12 cellular contexts compared by ENCODE assay signal in the genomic region with DNA sequence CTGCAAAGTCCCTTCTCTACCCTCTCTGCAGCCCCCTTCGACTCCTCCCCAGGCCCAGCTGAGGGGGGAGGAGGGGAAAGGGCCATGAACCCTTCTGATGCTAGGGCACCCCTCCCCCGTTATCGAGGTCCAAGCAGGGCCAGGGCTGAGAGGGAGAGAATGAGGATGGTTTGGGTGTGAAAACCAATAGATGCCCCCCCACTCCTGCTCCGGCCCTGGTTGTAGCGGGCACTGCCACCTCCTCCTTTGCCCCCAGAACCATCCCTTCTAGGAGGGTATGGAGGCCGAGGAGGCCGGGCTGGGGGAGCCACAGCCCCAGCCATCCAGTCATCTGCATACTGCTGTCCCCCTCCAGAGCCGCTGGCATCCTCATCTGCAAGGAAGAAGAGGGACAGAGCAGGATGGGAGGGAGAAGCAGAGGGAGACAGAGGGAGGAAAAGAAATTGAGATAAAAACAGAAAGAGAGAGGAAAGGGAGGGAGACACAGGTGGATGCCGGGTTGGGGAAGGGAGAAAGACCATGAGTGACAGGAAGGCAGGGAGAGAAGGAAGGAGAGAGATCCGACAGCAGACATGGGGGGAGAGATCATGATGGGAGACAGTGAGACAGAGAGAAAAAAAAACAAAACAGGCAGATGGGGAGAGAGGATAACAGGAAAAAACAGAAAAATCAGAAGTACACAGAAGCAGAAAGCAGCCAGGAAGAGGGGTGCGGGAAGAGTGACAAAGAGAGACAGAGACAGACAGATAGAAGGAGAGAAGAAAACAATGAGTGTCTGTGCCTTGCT. TPM values are rescaled to one million over a fixed set of nuclear protein-coding genes. Genes with fewer than 3 reads are reported as not detected.
DNase-seq lines count a peak whose midpoint lies in the region; ATAC-seq and TF ChIP-seq lines count a peak whose summit lies in the region.
"Had no signal": no experiment of that assay in that cellular context is flagged by ENCODE, and none has a peak within 500 bp of the region (broad histone marks: within the 10 kb centered on the region; RNA-seq: fewer than 3 reads in every experiment).

No MANE protein-coding gene starts in this region.

- peaks cover 14% of the 10 kb centered on the region; the same call in 1 of the 2 replicates for H3K4me1 ChIP-seq in iPS-20b (ENCODE audit: insufficient read depth, low read length)
- H3K4me1 ChIP-seq in thymus (ENCODE audit: control insufficient read depth, insufficient read depth, low read length), result peaks cover 45% of the 10 kb centered on the region
- peaks cover 13% of the 10 kb centered on the region for H3K4me1 ChIP-seq in SJCRH30
- H3K4me1 ChIP-seq in smooth muscle cell (ENCODE audit: low read depth), result peaks cover 8% of the 10 kb centered on the region

- peak overlapping the region; percentile 51 for H3K27ac Mint-ChIP-seq in activated naive CD4-positive, alpha-beta T cell treated with anti-CD3 and anti-CD28 coated beads for 36 hours
- H3K27ac Mint-ChIP-seq in activated naive CD4-positive, alpha-beta T cell treated with anti-CD3 and anti-CD28 coated beads, Interleukin-2, amount 50 U/mL, for 72 hours, result peak overlapping the region in 1 of 2 donors; percentile 17
- H3K27ac Mint-ChIP-seq in activated CD4-positive, alpha-beta memory T cell treated with anti-CD3 and anti-CD28 coated beads for 36 hours, result no peak overlapping the region

- POLR2A ChIA-PET in activated CD4-positive, alpha-beta memory T cell treated with anti-CD3 and anti-CD28 coated beads for 36 hours (lab: Charles Lee), result no interaction called here

- CTCF ChIA-PET in activated naive CD4-positive, alpha-beta T cell treated with anti-CD3 and anti-CD28 coated beads for 36 hours (lab: Charles Lee), result interaction anchor here (1.0 kb wide), 1 partner anchor 40 kb away, joined by 3 read pairs; no protein-coding TSS in a partner anchor
- CTCF ChIA-PET in activated CD4-positive, alpha-beta memory T cell treated with anti-CD3 and anti-CD28 coated beads for 36 hours (lab: Charles Lee), result no interaction called here

- peaks cover 60% of the 10 kb centered on the region for H3K4me1 Mint-ChIP-seq in activated naive CD4-positive, alpha-beta T cell treated with anti-CD3 and anti-CD28 coated beads for 36 hours (ENCODE audit: low read depth)
- peaks cover 56% of the 10 kb centered on the region for H3K4me1 Mint-ChIP-seq in activated CD4-positive, alpha-beta memory T cell treated with anti-CD3 and anti-CD28 coated beads for 36 hours (ENCODE audit: low read depth)

- peaks cover 4% of the 10 kb centered on the region for H3F3A ChIP-seq in smooth muscle cell (ENCODE audit: low read depth)

- H3K27ac ChIP-seq in iPS-20b (ENCODE audit: low read length) (no peak overlapping the region), thymus (ENCODE audit: low read depth) (peak overlapping the region; percentile 81), SJCRH30 (no peak overlapping the region), smooth muscle cell (ENCODE audit: low read depth) (no peak overlapping the region)
- H3K27ac ChIP-seq: skin epidermis, vagina had no signal

- WGBS in thymus, result 89% methylated on average over 11 of the region's 11 CpGs
- 90% methylated on average over 11 of the region's 11 CpGs for WGBS in smooth muscle cell (ENCODE audit: low lambda C conversion rate)

- H3K4me3 Mint-ChIP-seq in activated naive CD4-positive, alpha-beta T cell treated with anti-CD3 and anti-CD28 coated beads for 36 hours, result peak overlapping the region; percentile 62
- H3K4me3 Mint-ChIP-seq in activated CD4-positive, alpha-beta memory T cell treated with anti-CD3 and anti-CD28 coated beads for 36 hours, result peak overlapping the region; percentile 53

- H3K4me2 ChIP-seq in smooth muscle cell, result no peak overlapping the region

- no peak overlapping the region for H2AFZ ChIP-seq in smooth muscle cell (ENCODE audit: low read depth)

- H3K9me3 ChIP-seq in iPS-20b (ENCODE audit: insufficient read depth, low read depth, low read length) (no peaks in the 10 kb centered on the region), thymus (ENCODE audit: control insufficient read depth) (no peaks in the 10 kb centered on the region), SJCRH30 (replicated peaks) (no peaks in the 10 kb centered on the region), smooth muscle cell (replicated peaks; ENCODE audit: low read depth) (no peaks in the 10 kb centered on the region)
- H3K9me3 ChIP-seq: vagina had no signal

- TF ChIP-seq CTCF in smooth muscle cell (IDR thresholded peaks at IDR 0.05; ENCODE audit: borderline replicate concordance, insufficient read depth, poor library complexity, severe bottlenecking), result no peak

- no peaks in the 10 kb centered on the region for H3K79me2 ChIP-seq in smooth muscle cell (ENCODE audit: low read depth)

- H3K4me3 ChIP-seq in iPS-20b (ENCODE audit: low read length) (peak overlapping the region; percentile 69; the same call in 1 of the 2 replicates), thymus (ENCODE audit: low read length) (peak overlapping the region; percentile 56), SJCRH30 (no peak overlapping the region), smooth muscle cell (no peak overlapping the region)

- H3K9ac ChIP-seq in iPS-20b (ENCODE audit: low read depth, low read length) (no peak overlapping the region), smooth muscle cell (ENCODE audit: low read depth) (no peak overlapping the region)

- no peak for ATAC-seq in activated naive CD4-positive, alpha-beta T cell treated with anti-CD3 and anti-CD28 coated beads, Interleukin-2, amount 50 U/mL, for 72 hours
- ATAC-seq in GM19351 (IDR thresholded peaks at IDR 0.05; ENCODE audit: unreplicated experiment), result no peak

- H3K27me3 ChIP-seq in iPS-20b (ENCODE audit: insufficient read depth, low read length) (peaks cover 28% of the 10 kb centered on the region), thymus (ENCODE audit: control insufficient read depth, insufficient read depth) (no peaks in the 10 kb centered on the region), SJCRH30 (no peaks in the 10 kb centered on the region), smooth muscle cell (ENCODE audit: low read depth) (peaks cover 23% of the 10 kb centered on the region)
- H3K27me3 ChIP-seq: vagina had no signal

- peaks cover 2% of the 10 kb centered on the region for H3K36me3 Mint-ChIP-seq in activated naive CD4-positive, alpha-beta T cell treated with anti-CD3 and anti-CD28 coated beads for 36 hours (ENCODE audit: low read depth)
- H3K36me3 Mint-ChIP-seq in activated naive CD4-positive, alpha-beta T cell treated with anti-CD3 and anti-CD28 coated beads, Interleukin-2, amount 50 U/mL, for 72 hours, result no peaks in the 10 kb centered on the region
- no peaks in the 10 kb centered on the region for H3K36me3 Mint-ChIP-seq in activated CD4-positive, alpha-beta memory T cell treated with anti-CD3 and anti-CD28 coated beads for 36 hours

- H3K36me3 ChIP-seq in iPS-20b (ENCODE audit: insufficient read depth, low read depth, low read length) (peaks cover 22% of the 10 kb centered on the region; the same call in 1 of the 2 replicates), thymus (ENCODE audit: control insufficient read depth, insufficient read depth) (peaks cover 7% of the 10 kb centered on the region), SJCRH30 (peaks cover 8% of the 10 kb centered on the region), smooth muscle cell (ENCODE audit: low read depth) (no peaks in the 10 kb centered on the region)
- H3K36me3 ChIP-seq: vagina had no signal

- H3K27me3 Mint-ChIP-seq in activated naive CD4-positive, alpha-beta T cell treated with anti-CD3 and anti-CD28 coated beads for 36 hours (ENCODE audit: low read depth), result no peaks in the 10 kb centered on the region
- peaks cover 2% of the 10 kb centered on the region for H3K27me3 Mint-ChIP-seq in activated CD4-positive, alpha-beta memory T cell treated with anti-CD3 and anti-CD28 coated beads for 36 hours

- DNase-seq in activated naive CD4-positive, alpha-beta T cell treated with anti-CD3 and anti-CD28 coated beads for 36 hours, result no peak
- DNase-seq in activated naive CD4-positive, alpha-beta T cell treated with anti-CD3 and anti-CD28 coated beads, Interleukin-2, amount 50 U/mL, for 72 hours (ENCODE audit: low spot score in 2 of 2), result no peak
- DNase-seq in activated CD4-positive, alpha-beta memory T cell treated with anti-CD3 and anti-CD28 coated beads for 36 hours, result no peak
- no peak for DNase-seq in SJCRH30
- DNase-seq in smooth muscle cell (lab: John Stamatoyannopoulos, UW; ENCODE audit: unreplicated experiment), result no peak
- DNase-seq: activated effector memory CD4-positive, alpha-beta T cell treated with anti-CD3 and anti-CD28 coated beads, Interleukin-2, amount 50 U/mL, for 16 hours; NCI-H524 had no signal

- H4K20me1 ChIP-seq in smooth muscle cell (ENCODE audit: low read depth), result no peaks in the 10 kb centered on the region

- intact Hi-C loops in activated naive CD4-positive, alpha-beta T cell treated with anti-CD3 and anti-CD28 coated beads for 36 hours (cut with micrococcal nuclease), result no loop called here
- intact Hi-C loops in activated CD4-positive, alpha-beta memory T cell treated with anti-CD3 and anti-CD28 coated beads for 36 hours (cut with micrococcal nuclease), result no loop called here

- H3K9me3 Mint-ChIP-seq in activated naive CD4-positive, alpha-beta T cell treated with anti-CD3 and anti-CD28 coated beads for 36 hours, result no peaks in the 10 kb centered on the region
- no peaks in the 10 kb centered on the region for H3K9me3 Mint-ChIP-seq in activated naive CD4-positive, alpha-beta T cell treated with anti-CD3 and anti-CD28 coated beads, Interleukin-2, amount 50 U/mL, for 72 hours
- no peaks in the 10 kb centered on the region for H3K9me3 Mint-ChIP-seq in activated CD4-positive, alpha-beta memory T cell treated with anti-CD3 and anti-CD28 coated beads for 36 hours

RNA-seq across cellular contexts. Expression of a gene that starts 1.9 kb away (rescaled TPM):
- total RNA-seq in activated naive CD4-positive, alpha-beta T cell treated with anti-CD3 and anti-CD28 coated beads for 36 hours, result 1 to 10 TPM; 6.2 to 6.5 TPM
- 10 to 100 TPM in 1 of 2 donors, 1 to 10 TPM in 1; 7.7 to 12.5 TPM for total RNA-seq in activated naive CD4-positive, alpha-beta T cell treated with anti-CD3 and anti-CD28 coated beads, Interleukin-2, amount 50 U/mL, for 72 hours
- 1 to 10 TPM; 2.4 to 2.8 TPM for total RNA-seq in activated CD4-positive, alpha-beta memory T cell treated with anti-CD3 and anti-CD28 coated beads for 36 hours
- polyA plus RNA-seq in thymus, result 12.8 TPM
- total RNA-seq in SJCRH30 (2014; rRNA removed; shearing (Covaris generic)), result 7.4 and 8.0 TPM in 2 replicates
- total RNA-seq in smooth muscle cell, result 4.8 and 6.5 TPM in 2 replicates
- 7.2 and 7.4 TPM in 2 replicates for polyA plus RNA-seq in smooth muscle cell

RNA-seq across cellular contexts. Expression of a gene that starts 6.9 kb away (rescaled TPM):
- 1 to 10 TPM; 7.6 to 9.5 TPM for total RNA-seq in activated naive CD4-positive, alpha-beta T cell treated with anti-CD3 and anti-CD28 coated beads for 36 hours
- 10 to 100 TPM in 1 of 2 donors, 1 to 10 TPM in 1; 7.0 to 18.9 TPM for total RNA-seq in activated naive CD4-positive, alpha-beta T cell treated with anti-CD3 and anti-CD28 coated beads, Interleukin-2, amount 50 U/mL, for 72 hours
- total RNA-seq in activated CD4-positive, alpha-beta memory T cell treated with anti-CD3 and anti-CD28 coated beads for 36 hours, result 1 to 10 TPM; 4.8 to 5.5 TPM
- polyA plus RNA-seq in thymus (8.5 TPM), smooth muscle cell (3.2 and 8.5 TPM in 2 replicates)
- 16.7 and 17.2 TPM in 2 replicates for total RNA-seq in SJCRH30 (2014; rRNA removed; shearing (Covaris generic))
- 3.5 and 7.1 TPM in 2 replicates for total RNA-seq in smooth muscle cell

RNA-seq across cellular contexts. Expression of a gene that starts 7.4 kb away (rescaled TPM):
- total RNA-seq in activated naive CD4-positive, alpha-beta T cell treated with anti-CD3 and anti-CD28 coated beads for 36 hours, result 10 to 100 TPM; 38.4 to 41.0 TPM
- total RNA-seq in activated naive CD4-positive, alpha-beta T cell treated with anti-CD3 and anti-CD28 coated beads, Interleukin-2, amount 50 U/mL, for 72 hours, result 10 to 100 TPM; 33.3 to 54.2 TPM
- 10 to 100 TPM; 20.8 to 20.9 TPM for total RNA-seq in activated CD4-positive, alpha-beta memory T cell treated with anti-CD3 and anti-CD28 coated beads for 36 hours
- polyA plus RNA-seq in thymus (36.0 TPM), smooth muscle cell (0.96 and 1.3 TPM in 2 replicates)
- total RNA-seq in SJCRH30 (2014; rRNA removed; shearing (Covaris generic)), result 0.10 and 1.3 TPM in 2 replicates
- 0.04 and 0.85 TPM in 2 replicates for total RNA-seq in smooth muscle cell
- total RNA-seq: vagina had no signal

RNA-seq across cellular contexts. Expression of a gene that starts 11.8 kb away (rescaled TPM):
- 10 to 100 TPM; 21.2 to 21.6 TPM for total RNA-seq in activated naive CD4-positive, alpha-beta T cell treated with anti-CD3 and anti-CD28 coated beads for 36 hours
- 10 to 100 TPM; 17.1 to 32.8 TPM for total RNA-seq in activated naive CD4-positive, alpha-beta T cell treated with anti-CD3 and anti-CD28 coated beads, Interleukin-2, amount 50 U/mL, for 72 hours
- total RNA-seq in activated CD4-positive, alpha-beta memory T cell treated with anti-CD3 and anti-CD28 coated beads for 36 hours, result 10 to 100 TPM; 17.9 to 19.7 TPM
- polyA plus RNA-seq in thymus, result 46.9 TPM
- 9.6 and 15.4 TPM in 2 replicates for total RNA-seq in SJCRH30 (2014; rRNA removed; shearing (Covaris generic))
- 4.4 and 7.0 TPM in 2 replicates for total RNA-seq in smooth muscle cell
- polyA plus RNA-seq in smooth muscle cell, result 5.4 and 14.7 TPM in 2 replicates

RNA-seq across cellular contexts. Expression of a gene that starts 21.6 kb away (rescaled TPM):
- 100 to 1,000 TPM; 129 to 135 TPM for total RNA-seq in activated naive CD4-positive, alpha-beta T cell treated with anti-CD3 and anti-CD28 coated beads for 36 hours
- 100 to 1,000 TPM; 147 to 153 TPM for total RNA-seq in activated naive CD4-positive, alpha-beta T cell treated with anti-CD3 and anti-CD28 coated beads, Interleukin-2, amount 50 U/mL, for 72 hours
- total RNA-seq in activated CD4-positive, alpha-beta memory T cell treated with anti-CD3 and anti-CD28 coated beads for 36 hours, result 100 to 1,000 TPM; 136 to 151 TPM
- polyA plus RNA-seq in thymus, result 448 TPM
- total RNA-seq in SJCRH30 (2014; rRNA removed; shearing (Covaris generic)), result 65.4 and 84.6 TPM in 2 replicates
- 75.2 and 108 TPM in 2 replicates for total RNA-seq in smooth muscle cell
- 203 and 217 TPM in 2 replicates for polyA plus RNA-seq in smooth muscle cell

Comparison
In these comparisons a context has a peak if more than half of its experiments do, and no peak if none do; other contexts are left out.
1. H3K4me3 ChIP-seq: peak in iPS-20b (single experiment) and thymus (single experiment); none in SJCRH30 (single experiment) and smooth muscle cell (single experiment).